Comparison of ENCODE assay signal across 23 cellular contexts in the genomic region with DNA sequence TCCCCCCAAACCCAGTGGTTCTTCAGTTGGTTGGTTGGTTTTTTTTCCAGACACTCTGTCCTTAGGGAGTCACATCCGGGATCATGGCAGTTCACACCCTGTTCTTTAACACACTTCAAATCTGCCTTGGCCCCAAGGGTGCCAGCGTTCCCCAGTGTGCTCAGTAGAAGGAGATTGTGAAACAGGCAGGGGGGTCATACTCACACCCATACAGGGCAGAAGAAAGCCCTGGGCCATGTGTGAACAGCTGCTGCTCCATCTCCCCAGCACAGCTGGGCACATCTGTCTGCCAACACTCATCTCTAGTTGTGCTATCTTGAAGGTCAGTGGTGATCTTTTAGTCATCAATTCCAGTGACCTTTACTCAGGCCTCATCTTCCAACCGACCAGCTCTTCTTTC.
DNase-seq lines count a peak whose midpoint lies in the region; ATAC-seq, FAIRE-seq and TF ChIP-seq lines count a peak whose summit lies in the region.
"Had no signal": no experiment of that assay in that cellular context is flagged by ENCODE, and none has a peak within 500 bp of the region (broad histone marks: within the 10 kb centered on the region; RNA-seq: fewer than 3 reads in every experiment).

No MANE protein-coding gene starts in this region.

- RAD21 ChIA-PET in GM12878 (lab: Charles Lee; ENCODE audit: unreplicated experiment): no interaction called here

- H3K9me3 ChIP-seq in right atrium auricular region: no peaks in the 10 kb centered on the region
- H3K9me3 ChIP-seq in GM12878 (replicated peaks; ENCODE audit: control insufficient read depth, insufficient read depth, low read length): no peaks in the 10 kb centered on the region
- no peaks in the 10 kb centered on the region for H3K9me3 ChIP-seq in mucosa of descending colon
- H3K9me3 ChIP-seq: colonic mucosa, heart left ventricle, SJSA1 had no signal

- 15% methylated on average over 3 of the region's 3 CpGs for WGBS in GM12878 (ENCODE audit: insufficient coverage, insufficient replicate concordance, low lambda C conversion rate, missing lambda C conversion rate)

- no peak overlapping the region for H3K9ac ChIP-seq in GM12878 (ENCODE audit: control insufficient read depth, insufficient read depth, low read length)
- H3K9ac ChIP-seq: GM23248, KMS-11 had no signal

- no peak for FAIRE-seq in GM12878 (lab: Jason Lieb, UNC)
- FAIRE-seq: GM19239 had no signal

- POLR2A ChIA-PET in GM12878 (lab: Charles Lee): interaction anchor here (0.7 kb wide), 1 partner anchor 163 kb away, joined by 4 read pairs; no protein-coding TSS in a partner anchor

- no peaks in the 10 kb centered on the region for H3K36me3 ChIP-seq in right atrium auricular region
- H3K36me3 ChIP-seq in GM12878 (ENCODE audit: control insufficient read depth in 2 of 2, insufficient read depth in 2 of 2, low read length in 1 of 2): no peaks in the 10 kb centered on the region
- H3K36me3 ChIP-seq in mucosa of descending colon (ENCODE audit: low read depth): no peaks in the 10 kb centered on the region
- H3K36me3 ChIP-seq: colonic mucosa, heart left ventricle, SJSA1 had no signal

- SMC1A ChIA-PET in GM12878 (lab: Charles Lee; ENCODE audit: uncharacterized antibody, unreplicated experiment): interaction anchor here (0.9 to 11.3 kb wide), 3 partner anchors 11 to 29 kb away, joined by 3 to 135 read pairs (median 4); no protein-coding TSS in a partner anchor

- no peak overlapping the region for H2AFZ ChIP-seq in GM12878 (ENCODE audit: control insufficient read depth, low read depth, low read length)
- H2AFZ ChIP-seq: GM23248 had no signal

- H3K27me3 ChIP-seq in right atrium auricular region: no peaks in the 10 kb centered on the region
- H3K27me3 ChIP-seq in GM12878 (replicated peaks in 1 of 2; ENCODE audit: control insufficient read depth in 2 of 2, insufficient read depth in 2 of 2, low read length in 1 of 2): no peaks in the 10 kb centered on the region
- H3K27me3 ChIP-seq: colonic mucosa, heart left ventricle, SJSA1 had no signal

- H3K4me2 ChIP-seq in GM12878 (ENCODE audit: control insufficient read depth, insufficient read depth): no peak overlapping the region
- H3K4me2 ChIP-seq: KMS-11 had no signal

- no peaks in the 10 kb centered on the region; the same call in none of the 2 replicates for H3K79me2 ChIP-seq in GM12878 (ENCODE audit: control insufficient read depth, insufficient read depth, low read length)

- TF ChIP-seq CTCF in right atrium auricular region (IDR thresholded peaks at IDR 0.05): no peak
- TF ChIP-seq CTCF in GM12878 (IDR thresholded peaks at IDR 0.05 in 2 of 3, conservative IDR thresholded peaks at IDR 0.05 in 1 of 3; ENCODE audit: control insufficient read depth in 2 of 3, extremely low read depth in 1 of 3, insufficient read depth in 1 of 3, low read depth in 3 of 3, low read length in 3 of 3): no peak
- no peak for TF ChIP-seq CTCF in mucosa of descending colon (IDR thresholded peaks at IDR 0.05)

- no peak for TF ChIP-seq POLR2A in GM12878 (IDR thresholded peaks at IDR 0.05; ENCODE audit: low read depth, low read length)

- TF ChIP-seq RAD21 in GM12878 (IDR thresholded peaks at IDR 0.05; ENCODE audit: insufficient read depth, low read depth, low read length): no peak

- ATAC-seq in Right ventricle myocardium superior (ENCODE audit: poor library complexity) (peak; percentile 43), GM12878 (0 out of 3 replicates have a peak, but pooled peaks have one; percentile 6), mucosa of descending colon (peak; percentile 32), GM21423 (IDR thresholded peaks at IDR 0.05; ENCODE audit: unreplicated experiment) (no peak), GM18868 (IDR thresholded peaks at IDR 0.05; ENCODE audit: unreplicated experiment) (no peak)
- ATAC-seq: left lobe of liver had no signal

- no TSS peak for BruUV-seq in GM12878 (replicated peaks; lab: Mats Ljungman, UMichigan)

- no peak for TF ChIP-seq EP300 in GM12878 (IDR thresholded peaks at IDR 0.05; ENCODE audit: borderline replicate concordance in 1 of 2, control insufficient read depth in 1 of 2, low read depth in 2 of 2, low read length in 2 of 2)

- CTCF ChIA-PET in GM12878 (lab: Yijun Ruan, JAX): interaction anchor here (0.7 to 2.7 kb wide), 4 partner anchors 26 to 90 kb away, joined by 3 to 9 read pairs (median 3); no protein-coding TSS in a partner anchor

- H3K27ac ChIP-seq in right atrium auricular region (no peak overlapping the region), GM12878 (ENCODE audit: control insufficient read depth, insufficient read depth) (no peak overlapping the region)
- H3K27ac ChIP-seq: colonic mucosa, GM23248, heart left ventricle, KMS-11, SJSA1 had no signal

- H3K4me3 ChIP-seq in right atrium auricular region (no peak overlapping the region), GM12878 (no peak overlapping the region), mucosa of descending colon (no peak overlapping the region)
- H3K4me3 ChIP-seq: colonic mucosa, GM23248, heart left ventricle, SJSA1 had no signal

- intact Hi-C loops in Right ventricle myocardium superior (cut with DNase I) (no loop called here), GM12878 (cut with micrococcal nuclease; ENCODE audit: unreplicated experiment) (no loop called here), mucosa of descending colon (cut with DNase I, micrococcal nuclease) (no loop called here)

- no peaks in the 10 kb centered on the region for H4K20me1 ChIP-seq in GM12878 (ENCODE audit: control insufficient read depth, insufficient read depth)

- in situ Hi-C loops in GM12878 (cut with MboI): no loop called here

- no peak for DNase-seq in Right ventricle myocardium superior
- no peak for DNase-seq in right atrium auricular region (ENCODE audit: low spot score)
- no peak for DNase-seq in GM12878 (ENCODE audit: low read depth, low spot score)
- DNase-seq in mucosa of descending colon: peak in 1 of 3 donors; percentile 50
- no peak for DNase-seq in amniotic stem cell (lab: John Stamatoyannopoulos, UW)
- DNase-seq in OCI-M2 (lab: John Stamatoyannopoulos, UW; ENCODE audit: unreplicated experiment): no peak
- DNase-seq: CD4-positive, alpha-beta T cell; colonic mucosa; DMS 273 treated with DMSO at 0.1 percent for 48 hours; GM23248; NCI-H1092; NCI-H1930; NCI-H226; NCI-H774; OCI-M1; stimulated activated CD4-positive, alpha-beta T cell treated with anti-CD3 and anti-CD28 coated beads, Interleukin-4, amount 100 ng/mL, for 1 hour had no signal

- H3K4me1 ChIP-seq in right atrium auricular region: no peaks in the 10 kb centered on the region
- peaks cover 14% of the 10 kb centered on the region for H3K4me1 ChIP-seq in GM12878 (ENCODE audit: control insufficient read depth, insufficient read depth, low read length)
- no peaks in the 10 kb centered on the region for H3K4me1 ChIP-seq in mucosa of descending colon (ENCODE audit: low read depth)
- H3K4me1 ChIP-seq: colonic mucosa had no signal

TF ChIP-seq in GM12878, 131 proteins besides CTCF, POLR2A, EP300 and RAD21:
- TF ChIP-seq, protein P1, sequence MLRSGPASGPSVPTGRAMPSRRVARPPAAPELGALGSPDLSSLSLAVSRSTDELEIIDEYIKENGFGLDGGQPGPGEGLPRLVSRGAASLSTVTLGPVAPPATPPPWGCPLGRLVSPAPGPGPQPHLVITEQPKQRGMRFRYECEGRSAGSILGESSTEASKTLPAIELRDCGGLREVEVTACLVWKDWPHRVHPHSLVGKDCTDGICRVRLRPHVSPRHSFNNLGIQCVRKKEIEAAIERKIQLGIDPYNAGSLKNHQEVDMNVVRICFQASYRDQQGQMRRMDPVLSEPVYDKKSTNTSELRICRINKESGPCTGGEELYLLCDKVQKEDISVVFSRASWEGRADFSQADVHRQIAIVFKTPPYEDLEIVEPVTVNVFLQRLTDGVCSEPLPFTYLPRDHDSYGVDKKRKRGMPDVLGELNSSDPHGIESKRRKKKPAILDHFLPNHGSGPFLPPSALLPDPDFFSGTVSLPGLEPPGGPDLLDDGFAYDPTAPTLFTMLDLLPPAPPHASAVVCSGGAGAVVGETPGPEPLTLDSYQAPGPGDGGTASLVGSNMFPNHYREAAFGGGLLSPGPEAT (IDR thresholded peaks at IDR 0.05; ENCODE audit: low read depth): no peak
- peak; percentile 79 for TF ChIP-seq TCF12 (IDR thresholded peaks at IDR 0.05; ENCODE audit: low read depth, low read length)
- no peak for TF ChIP-seq HCFC1 (IDR thresholded peaks at IDR 0.05; ENCODE audit: low read length)
- peak; percentile 86; the same call in 1 of the 2 replicates for TF ChIP-seq TCF3 (IDR thresholded peaks at IDR 0.05; ENCODE audit: borderline replicate concordance, insufficient read depth, low read depth, low read length)

Comparison
In these comparisons a context has a peak if more than half of its experiments do, and no peak if none do; other contexts are left out.
1. ATAC-seq: peak in Right ventricle myocardium superior (single experiment), GM12878 (single experiment) and mucosa of descending colon (single experiment); none in GM21423 (single experiment) and GM18868 (single experiment).